ENCODE assay signal across 28 cellular contexts in genomic region chr18:72704202-72704601, GRCh38.
"Had no signal": no experiment of that assay in that cellular context is flagged by ENCODE, and none has a peak within 500 bp of the region (broad histone marks: within the 10 kb centered on the region; RNA-seq: fewer than 3 reads in every experiment).

No MANE protein-coding gene starts in this region.

- H3K36me3 ChIP-seq: colonic mucosa, esophagus squamous epithelium, gastrocnemius medialis, heart right ventricle, left lung, lower lobe of right lung had no signal

- H3K27me3 ChIP-seq: colonic mucosa, esophagus squamous epithelium, gastrocnemius medialis, heart right ventricle, left lung had no signal

- H3K27ac ChIP-seq: colonic mucosa, epithelial cell of prostate, esophagus squamous epithelium, gastrocnemius medialis, heart right ventricle, left lung, lower lobe of right lung had no signal

- H3K36me3 Mint-ChIP-seq: immature natural killer cell, mesothelial cell of epicardium had no signal

- DNase-seq: colonic mucosa; cortex of kidney; effector CD8-positive, alpha-beta T cell; effector memory CD8-positive, alpha-beta T cell; endodermal cell; erythroblast; esophagus squamous epithelium; foreskin fibroblast; foreskin melanocyte; gastrocnemius medialis; glutamatergic neuron; head of caudate nucleus; heart right ventricle; hippocampal formation; immature natural killer cell; islet precursor cell; kidney; kidney glomerular epithelial cell; left colon; left lung; left ventricle myocardium superior; lower lobe of right lung; mesenchymal stem cell; mucosa of descending colon had no signal

- H3K27ac Mint-ChIP-seq: dendritic cell treated with granulocyte-macrophage colony-stimulating factor and Interleukin-4, amounts not matched to agents 40 ng/mL and 50 ng/mL, for 4 days; effector memory CD8-positive, alpha-beta T cell; endodermal cell; immature natural killer cell; mesothelial cell of epicardium had no signal

- H3K9me3 Mint-ChIP-seq: dendritic cell treated with granulocyte-macrophage colony-stimulating factor and Interleukin-4, amounts not matched to agents 40 ng/mL and 50 ng/mL, for 4 days; endodermal cell; mesothelial cell of epicardium had no signal

- H3K9me3 ChIP-seq: colonic mucosa, esophagus squamous epithelium, gastrocnemius medialis, heart right ventricle, left lung, lower lobe of right lung, mucosa of descending colon had no signal

- H3K4me1 Mint-ChIP-seq: endodermal cell, immature natural killer cell, mesothelial cell of epicardium had no signal

- H3K4me3 ChIP-seq: colonic mucosa, esophagus squamous epithelium, gastrocnemius medialis, heart right ventricle, left lung, lower lobe of right lung, mucosa of descending colon had no signal

- H3K27me3 Mint-ChIP-seq: dendritic cell treated with granulocyte-macrophage colony-stimulating factor and Interleukin-4, amounts not matched to agents 40 ng/mL and 50 ng/mL, for 4 days; effector memory CD8-positive, alpha-beta T cell had no signal

- H3K4me3 Mint-ChIP-seq: dendritic cell treated with granulocyte-macrophage colony-stimulating factor and Interleukin-4, amounts not matched to agents 40 ng/mL and 50 ng/mL, for 4 days; effector memory CD8-positive, alpha-beta T cell; endodermal cell; immature natural killer cell; mesothelial cell of epicardium had no signal

- ATAC-seq: effector memory CD8-positive, alpha-beta T cell; esophagus mucosa; gastrocnemius medialis; heart right ventricle; left colon; left lung; left ventricle myocardium superior; lower lobe of right lung; mucosa of descending colon had no signal

- H3K4me1 ChIP-seq: colonic mucosa, esophagus squamous epithelium, gastrocnemius medialis, heart right ventricle, left lung, lower lobe of right lung had no signal
